In the genomic region with DNA sequence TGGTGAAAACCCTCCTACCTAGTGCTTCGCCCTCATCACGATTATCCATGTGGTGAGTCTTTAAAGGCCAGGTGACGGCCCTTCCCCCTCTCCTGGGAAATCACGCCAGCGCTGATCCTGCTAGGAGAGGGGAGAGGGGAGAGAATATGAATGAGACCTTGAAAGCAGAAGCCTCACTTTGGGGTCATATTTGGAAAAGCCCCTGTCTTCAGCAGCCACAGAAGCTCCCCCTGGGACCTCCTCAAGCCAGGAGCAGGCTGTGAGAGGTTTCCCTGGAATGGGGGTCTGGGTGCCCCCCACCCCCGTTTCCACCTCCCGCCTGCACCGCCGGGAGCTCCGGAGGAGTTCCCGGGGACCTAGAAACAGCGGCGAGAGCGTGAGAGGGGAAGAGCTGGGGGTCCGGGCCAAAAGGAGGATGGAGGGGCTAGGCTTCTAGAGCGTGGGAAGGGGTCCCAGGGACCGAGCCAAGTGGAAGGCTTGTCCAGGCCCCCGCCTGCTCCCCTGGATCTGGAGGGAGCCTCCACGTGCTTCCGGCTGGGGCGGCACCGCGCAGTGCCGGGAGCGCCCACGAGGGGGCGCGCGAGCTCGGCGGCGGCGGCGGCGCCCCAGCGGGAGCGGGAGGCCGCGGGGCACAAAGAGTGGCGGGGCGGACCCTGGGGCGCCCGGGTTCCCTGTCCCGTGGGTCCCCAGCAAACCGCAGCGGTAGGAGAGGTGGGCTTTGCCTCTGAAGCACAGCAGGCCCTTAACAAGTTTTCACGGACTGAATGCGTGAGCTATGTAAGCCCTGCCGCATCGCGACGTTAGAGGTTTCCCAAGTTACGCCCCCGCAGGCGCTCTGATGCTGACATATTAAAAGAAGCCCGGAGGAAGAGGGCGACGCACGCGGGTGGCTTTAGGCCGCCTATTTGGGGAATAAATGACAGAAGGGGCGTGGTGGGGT, we compare ENCODE assay signal across 1 cellular context.
TF ChIP-seq lines count a peak whose summit lies in the region.

No MANE protein-coding gene starts in this region.

TF ChIP-seq in SK-N-SH, 30 proteins besides CTCF, POLR2A, EP300 and RAD21 (continued from another document):
- TF ChIP-seq, protein P1, sequence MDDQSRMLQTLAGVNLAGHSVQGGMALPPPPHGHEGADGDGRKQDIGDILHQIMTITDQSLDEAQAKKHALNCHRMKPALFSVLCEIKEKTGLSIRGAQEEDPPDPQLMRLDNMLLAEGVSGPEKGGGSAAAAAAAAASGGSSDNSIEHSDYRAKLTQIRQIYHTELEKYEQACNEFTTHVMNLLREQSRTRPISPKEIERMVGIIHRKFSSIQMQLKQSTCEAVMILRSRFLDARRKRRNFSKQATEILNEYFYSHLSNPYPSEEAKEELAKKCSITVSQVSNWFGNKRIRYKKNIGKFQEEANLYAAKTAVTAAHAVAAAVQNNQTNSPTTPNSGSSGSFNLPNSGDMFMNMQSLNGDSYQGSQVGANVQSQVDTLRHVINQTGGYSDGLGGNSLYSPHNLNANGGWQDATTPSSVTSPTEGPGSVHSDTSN (IDR thresholded peaks at IDR 0.05), result no peak
- TF ChIP-seq TEAD4 (IDR thresholded peaks at IDR 0.05; ENCODE audit: borderline replicate concordance, insufficient read depth) (no peak), MXI1 (IDR thresholded peaks at IDR 0.05; ENCODE audit: low read depth, low read length) (peak; percentile 95), GABPA (IDR thresholded peaks at IDR 0.05; ENCODE audit: low read depth) (0 out of 2 replicates have a peak, but pooled peaks have one; percentile 42), FOSL2 (IDR thresholded peaks at IDR 0.05; ENCODE audit: borderline replicate concordance, low read depth) (no peak), POLR2AphosphoS5 (IDR thresholded peaks at IDR 0.05; ENCODE audit: low read depth, low read length) (no peak), MEF2A (IDR thresholded peaks at IDR 0.05; ENCODE audit: borderline replicate concordance, low read depth) (no peak), RXRA (IDR thresholded peaks at IDR 0.05; ENCODE audit: borderline replicate concordance, low read depth) (no peak), FOXJ3 (CRISPR knock-in tag; IDR thresholded peaks at IDR 0.05) (no peak), JUND (IDR thresholded peaks at IDR 0.05) (no peak)
- TF ChIP-seq, protein P2, sequence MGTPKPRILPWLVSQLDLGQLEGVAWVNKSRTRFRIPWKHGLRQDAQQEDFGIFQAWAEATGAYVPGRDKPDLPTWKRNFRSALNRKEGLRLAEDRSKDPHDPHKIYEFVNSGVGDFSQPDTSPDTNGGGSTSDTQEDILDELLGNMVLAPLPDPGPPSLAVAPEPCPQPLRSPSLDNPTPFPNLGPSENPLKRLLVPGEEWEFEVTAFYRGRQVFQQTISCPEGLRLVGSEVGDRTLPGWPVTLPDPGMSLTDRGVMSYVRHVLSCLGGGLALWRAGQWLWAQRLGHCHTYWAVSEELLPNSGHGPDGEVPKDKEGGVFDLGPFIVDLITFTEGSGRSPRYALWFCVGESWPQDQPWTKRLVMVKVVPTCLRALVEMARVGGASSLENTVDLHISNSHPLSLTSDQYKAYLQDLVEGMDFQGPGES (IDR thresholded peaks at IDR 0.05; ENCODE audit: low read depth, low read length), result no peak
- TF ChIP-seq, protein P3, sequence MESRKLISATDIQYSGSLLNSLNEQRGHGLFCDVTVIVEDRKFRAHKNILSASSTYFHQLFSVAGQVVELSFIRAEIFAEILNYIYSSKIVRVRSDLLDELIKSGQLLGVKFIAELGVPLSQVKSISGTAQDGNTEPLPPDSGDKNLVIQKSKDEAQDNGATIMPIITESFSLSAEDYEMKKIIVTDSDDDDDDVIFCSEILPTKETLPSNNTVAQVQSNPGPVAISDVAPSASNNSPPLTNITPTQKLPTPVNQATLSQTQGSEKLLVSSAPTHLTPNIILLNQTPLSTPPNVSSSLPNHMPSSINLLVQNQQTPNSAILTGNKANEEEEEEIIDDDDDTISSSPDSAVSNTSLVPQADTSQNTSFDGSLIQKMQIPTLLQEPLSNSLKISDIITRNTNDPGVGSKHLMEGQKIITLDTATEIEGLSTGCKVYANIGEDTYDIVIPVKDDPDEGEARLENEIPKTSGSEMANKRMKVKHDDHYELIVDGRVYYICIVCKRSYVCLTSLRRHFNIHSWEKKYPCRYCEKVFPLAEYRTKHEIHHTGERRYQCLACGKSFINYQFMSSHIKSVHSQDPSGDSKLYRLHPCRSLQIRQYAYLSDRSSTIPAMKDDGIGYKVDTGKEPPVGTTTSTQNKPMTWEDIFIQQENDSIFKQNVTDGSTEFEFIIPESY (IDR thresholded peaks at IDR 0.05; ENCODE audit: borderline replicate concordance, low read depth), result no peak
- TF ChIP-seq, protein P4, sequence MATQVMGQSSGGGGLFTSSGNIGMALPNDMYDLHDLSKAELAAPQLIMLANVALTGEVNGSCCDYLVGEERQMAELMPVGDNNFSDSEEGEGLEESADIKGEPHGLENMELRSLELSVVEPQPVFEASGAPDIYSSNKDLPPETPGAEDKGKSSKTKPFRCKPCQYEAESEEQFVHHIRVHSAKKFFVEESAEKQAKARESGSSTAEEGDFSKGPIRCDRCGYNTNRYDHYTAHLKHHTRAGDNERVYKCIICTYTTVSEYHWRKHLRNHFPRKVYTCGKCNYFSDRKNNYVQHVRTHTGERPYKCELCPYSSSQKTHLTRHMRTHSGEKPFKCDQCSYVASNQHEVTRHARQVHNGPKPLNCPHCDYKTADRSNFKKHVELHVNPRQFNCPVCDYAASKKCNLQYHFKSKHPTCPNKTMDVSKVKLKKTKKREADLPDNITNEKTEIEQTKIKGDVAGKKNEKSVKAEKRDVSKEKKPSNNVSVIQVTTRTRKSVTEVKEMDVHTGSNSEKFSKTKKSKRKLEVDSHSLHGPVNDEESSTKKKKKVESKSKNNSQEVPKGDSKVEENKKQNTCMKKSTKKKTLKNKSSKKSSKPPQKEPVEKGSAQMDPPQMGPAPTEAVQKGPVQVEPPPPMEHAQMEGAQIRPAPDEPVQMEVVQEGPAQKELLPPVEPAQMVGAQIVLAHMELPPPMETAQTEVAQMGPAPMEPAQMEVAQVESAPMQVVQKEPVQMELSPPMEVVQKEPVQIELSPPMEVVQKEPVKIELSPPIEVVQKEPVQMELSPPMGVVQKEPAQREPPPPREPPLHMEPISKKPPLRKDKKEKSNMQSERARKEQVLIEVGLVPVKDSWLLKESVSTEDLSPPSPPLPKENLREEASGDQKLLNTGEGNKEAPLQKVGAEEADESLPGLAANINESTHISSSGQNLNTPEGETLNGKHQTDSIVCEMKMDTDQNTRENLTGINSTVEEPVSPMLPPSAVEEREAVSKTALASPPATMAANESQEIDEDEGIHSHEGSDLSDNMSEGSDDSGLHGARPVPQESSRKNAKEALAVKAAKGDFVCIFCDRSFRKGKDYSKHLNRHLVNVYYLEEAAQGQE (IDR thresholded peaks at IDR 0.05; ENCODE audit: low read depth, low read length), result no peak
- TF ChIP-seq, protein P5, sequence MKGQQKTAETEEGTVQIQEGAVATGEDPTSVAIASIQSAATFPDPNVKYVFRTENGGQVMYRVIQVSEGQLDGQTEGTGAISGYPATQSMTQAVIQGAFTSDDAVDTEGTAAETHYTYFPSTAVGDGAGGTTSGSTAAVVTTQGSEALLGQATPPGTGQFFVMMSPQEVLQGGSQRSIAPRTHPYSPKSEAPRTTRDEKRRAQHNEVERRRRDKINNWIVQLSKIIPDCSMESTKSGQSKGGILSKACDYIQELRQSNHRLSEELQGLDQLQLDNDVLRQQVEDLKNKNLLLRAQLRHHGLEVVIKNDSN (IDR thresholded peaks at IDR 0.05; ENCODE audit: borderline replicate concordance, low read depth), result peak; percentile 70; the same call in 1 of the 2 replicates
